ENCODE assay signal across 8 cellular contexts in genomic region chr11:117480221-117480620, GRCh38.
"Had no signal": no experiment of that assay in that cellular context is flagged by ENCODE, and none has a peak within 500 bp of the region (broad histone marks: within the 10 kb centered on the region; RNA-seq: fewer than 3 reads in every experiment).

No MANE protein-coding gene starts in this region.

- H2AFZ ChIP-seq: GM23338 had no signal

- H3K9me3 Mint-ChIP-seq: GM23338, HFFc6, IgD-negative memory B cell had no signal

- H3K4me2 ChIP-seq: GM23338 had no signal

- ATAC-seq: GM23338, HepG2 had no signal

- H3K27ac Mint-ChIP-seq: GM23338, HFFc6, IgD-negative memory B cell had no signal

- H3K4me3 ChIP-seq: GM23338, HAP-1 had no signal

- H3K36me3 ChIP-seq: HAP-1 had no signal

- H3K4me1 Mint-ChIP-seq: IgD-negative memory B cell had no signal

- H3K9me3 ChIP-seq: HAP-1 had no signal

- H3K4me3 Mint-ChIP-seq: GM23338, HFFc6, IgD-negative memory B cell had no signal

- H3K27ac ChIP-seq: HL-60 had no signal

- H3K4me1 ChIP-seq: HAP-1 had no signal

- DNase-seq: H7, HFFc6, KG1 had no signal

- H3K36me3 Mint-ChIP-seq: IgD-negative memory B cell had no signal
